Comparison of ENCODE assay signal across 25 cellular contexts in genomic region chr3:63986147-63986546, GRCh38. TPM values are rescaled to one million over a fixed set of nuclear protein-coding genes. Genes with fewer than 3 reads are reported as not detected.
DNase-seq lines count a peak whose midpoint lies in the region; ATAC-seq and TF ChIP-seq lines count a peak whose summit lies in the region.
"Had no signal": no experiment of that assay in that cellular context is flagged by ENCODE, and none has a peak within 500 bp of the region (broad histone marks: within the 10 kb centered on the region; RNA-seq: fewer than 3 reads in every experiment).

No MANE protein-coding gene starts in this region.

- H3K4me3 ChIP-seq in GM23338: no peak overlapping the region
- H3K4me3 ChIP-seq: esophagus muscularis mucosa, testis had no signal

- H3K27me3 ChIP-seq in GM23338 (ENCODE audit: insufficient read depth): no peaks in the 10 kb centered on the region
- H3K27me3 ChIP-seq: BE2C, esophagus muscularis mucosa, testis had no signal

- CTCF ChIA-PET in activated CD4-positive, alpha-beta T cell treated with anti-CD3 and anti-CD28 coated beads for 36 hours (lab: Charles Lee): interaction anchor here (2.5 kb wide), 1 partner anchor 25 kb away, joined by 6 read pairs; no protein-coding TSS in a partner anchor

- intact Hi-C loops in activated CD4-positive, alpha-beta T cell treated with anti-CD3 and anti-CD28 coated beads for 36 hours (cut with DNase I, micrococcal nuclease): no loop called here

- peaks cover 34% of the 10 kb centered on the region for H3K4me1 Mint-ChIP-seq in activated CD4-positive, alpha-beta T cell treated with anti-CD3 and anti-CD28 coated beads for 36 hours
- 0 out of 3 replicates have a peak, but pooled peaks cover 6% of the 10 kb centered on the region for H3K4me1 Mint-ChIP-seq in GM23338
- peaks cover 6% of the 10 kb centered on the region for H3K4me1 Mint-ChIP-seq in osteocyte (ENCODE audit: unreplicated experiment)
- no peaks in the 10 kb centered on the region for H3K4me1 Mint-ChIP-seq in glutamatergic neuron (ENCODE audit: low read depth, unreplicated experiment)
- H3K4me1 Mint-ChIP-seq: nephron had no signal

- peaks cover 57% of the 10 kb centered on the region for H3K36me3 Mint-ChIP-seq in activated CD4-positive, alpha-beta T cell treated with anti-CD3 and anti-CD28 coated beads for 36 hours (ENCODE audit: low read depth)
- H3K36me3 Mint-ChIP-seq in GM23338 (ENCODE audit: low read depth) (peaks cover 26% of the 10 kb centered on the region), osteocyte (ENCODE audit: unreplicated experiment) (peaks cover 40% of the 10 kb centered on the region), glutamatergic neuron (ENCODE audit: unreplicated experiment) (no peaks in the 10 kb centered on the region)

- 0 out of 2 replicates have a peak, but pooled peaks cover 4% of the 10 kb centered on the region for H4K20me1 ChIP-seq in GM23338 (replicated peaks; ENCODE audit: insufficient read depth)

- peak overlapping the region; percentile 7 for H3K27ac Mint-ChIP-seq in activated CD4-positive, alpha-beta T cell treated with anti-CD3 and anti-CD28 coated beads for 36 hours
- 0 out of 2 replicates have a peak overlapping the region, but pooled peaks have one; percentile 28 for H3K27ac Mint-ChIP-seq in GM23338
- peak overlapping the region; percentile 25 for H3K27ac Mint-ChIP-seq in osteocyte (ENCODE audit: unreplicated experiment)
- no peak overlapping the region for H3K27ac Mint-ChIP-seq in glutamatergic neuron (ENCODE audit: unreplicated experiment)
- H3K27ac Mint-ChIP-seq: activated naive CD8-positive, alpha-beta T cell treated with anti-CD3 and anti-CD28 coated beads, Interleukin-2, amount 10 ng/mL, durations not matched to agents 7 days and 5 days; HFFc6; nephron had no signal

- POLR2A ChIA-PET in activated CD4-positive, alpha-beta T cell treated with anti-CD3 and anti-CD28 coated beads for 36 hours (lab: Charles Lee): no interaction called here

- no peaks in the 10 kb centered on the region for H3K79me2 ChIP-seq in GM23338 (replicated peaks; ENCODE audit: insufficient read depth)

- no peak for DNase-seq in activated CD4-positive, alpha-beta T cell treated with anti-CD3 and anti-CD28 coated beads for 36 hours
- DNase-seq in activated CD4-positive, alpha-beta T cell treated with anti-CD3 and anti-CD28 coated beads for 1 hour: no peak
- DNase-seq in GM23338 (ENCODE audit: low spot score): no peak
- DNase-seq in dedifferentiated amniotic fluid mesenchymal stem cell (ENCODE audit: extremely low spot score): peak; percentile 20
- no peak for DNase-seq in osteocyte (ENCODE audit: extremely low spot score, unreplicated experiment)
- no peak for DNase-seq in glutamatergic neuron
- DNase-seq in KBM-7: no peak
- DNase-seq: activated CD4-positive, CD25-positive, alpha-beta regulatory T cell; activated naive CD8-positive, alpha-beta T cell treated with anti-CD3 and anti-CD28 coated beads, Interleukin-2, amount 10 ng/mL, durations not matched to agents 7 days and 5 days; BE2C; DMS 273 treated with DMSO at 0.1 percent for 48 hours; GDM1; head of caudate nucleus; HFFc6; mammary epithelial cell; NCI-H1417 treated with DMSO at 0.1 percent for 48 hours; NCI-H2171 treated with DMSO at 0.1 percent for 48 hours; NCI-H748 treated with DMSO at 0.1 percent for 48 hours; PC-3; SIG-M5; testis had no signal

- no peak for ATAC-seq in activated CD4-positive, alpha-beta T cell treated with anti-CD3 and anti-CD28 coated beads for 36 hours
- ATAC-seq in GM23338 (peak; percentile 46), GM18868 (IDR thresholded peaks at IDR 0.05; ENCODE audit: unreplicated experiment) (no peak)
- ATAC-seq: PC-3 had no signal

- H3K4me3 Mint-ChIP-seq in activated CD4-positive, alpha-beta T cell treated with anti-CD3 and anti-CD28 coated beads for 36 hours: no peak overlapping the region
- H3K4me3 Mint-ChIP-seq in GM23338 (no peak overlapping the region), osteocyte (ENCODE audit: unreplicated experiment) (no peak overlapping the region), glutamatergic neuron (ENCODE audit: unreplicated experiment) (no peak overlapping the region)
- H3K4me3 Mint-ChIP-seq: HFFc6; nephron; T-helper 1 cell treated with Interleukin-12 subunit alpha and Interleukin-12 subunit beta and Interleukin-4 antibody, amounts not matched to agents 30 μg/mL and 1 μg/mL, for 36 hours had no signal

- H3F3A ChIP-seq in GM23338 (replicated peaks; ENCODE audit: low read depth): no peaks in the 10 kb centered on the region

- no peaks in the 10 kb centered on the region for H3K4me1 ChIP-seq in GM23338 (ENCODE audit: insufficient read depth)
- H3K4me1 ChIP-seq: BE2C, testis had no signal

- H3K36me3 ChIP-seq in GM23338 (ENCODE audit: insufficient read depth): no peaks in the 10 kb centered on the region

- no peak overlapping the region for H3K27ac ChIP-seq in GM23338 (ENCODE audit: low read depth)
- H3K27ac ChIP-seq: esophagus muscularis mucosa, testis had no signal

- H3K9me3 Mint-ChIP-seq in activated CD4-positive, alpha-beta T cell treated with anti-CD3 and anti-CD28 coated beads for 36 hours (ENCODE audit: low read depth): no peaks in the 10 kb centered on the region
- no peaks in the 10 kb centered on the region for H3K9me3 Mint-ChIP-seq in GM23338
- H3K9me3 Mint-ChIP-seq in osteocyte (ENCODE audit: unreplicated experiment): no peaks in the 10 kb centered on the region
- no peaks in the 10 kb centered on the region for H3K9me3 Mint-ChIP-seq in glutamatergic neuron (ENCODE audit: unreplicated experiment)
- H3K9me3 Mint-ChIP-seq: activated naive CD8-positive, alpha-beta T cell treated with anti-CD3 and anti-CD28 coated beads, Interleukin-2, amount 10 ng/mL, durations not matched to agents 7 days and 5 days; HFFc6; nephron; T-helper 1 cell treated with Interleukin-12 subunit alpha and Interleukin-12 subunit beta and Interleukin-4 antibody, amounts not matched to agents 30 μg/mL and 1 μg/mL, for 36 hours had no signal

- no peak overlapping the region for H3K4me2 ChIP-seq in GM23338

- no peak overlapping the region for H2AFZ ChIP-seq in GM23338

- in situ Hi-C loops in KBM-7 (cut with MboI; ENCODE audit: low pct_unique_long_range_greater_than_20kb, low sequenced_read_pairs): no loop called here

- TF ChIP-seq CTCF in GM23338 (conservative IDR thresholded peaks at IDR 0.05; ENCODE audit: low read depth in 2 of 2) (no peak), osteocyte (IDR thresholded peaks at IDR 0.05) (no peak), glutamatergic neuron (IDR thresholded peaks at IDR 0.05; ENCODE audit: partially characterized antibody, unreplicated experiment) (no peak)

- H3K27me3 Mint-ChIP-seq in activated CD4-positive, alpha-beta T cell treated with anti-CD3 and anti-CD28 coated beads for 36 hours: no peaks in the 10 kb centered on the region
- H3K27me3 Mint-ChIP-seq in GM23338 (ENCODE audit: insufficient read depth, low read depth, poor library complexity) (no peaks in the 10 kb centered on the region), osteocyte (ENCODE audit: unreplicated experiment) (no peaks in the 10 kb centered on the region), glutamatergic neuron (ENCODE audit: unreplicated experiment) (no peaks in the 10 kb centered on the region)
- H3K27me3 Mint-ChIP-seq: activated naive CD8-positive, alpha-beta T cell treated with anti-CD3 and anti-CD28 coated beads, Interleukin-2, amount 10 ng/mL, durations not matched to agents 7 days and 5 days had no signal

- H3K9me2 ChIP-seq in GM23338 (ENCODE audit: insufficient read depth): no peaks in the 10 kb centered on the region

TF ChIP-seq in GM23338, 12 proteins besides CTCF, POLR2A, EP300 and RAD21 (continues in another document):
- TF ChIP-seq EZH2phosphoT487 (IDR thresholded peaks at IDR 0.05; ENCODE audit: unreplicated experiment) (no peak), STAT1 (IDR thresholded peaks at IDR 0.05; ENCODE audit: unreplicated experiment) (no peak), POLR2AphosphoS5 (IDR thresholded peaks at IDR 0.05; ENCODE audit: low read depth) (no peak), ETS1 (IDR thresholded peaks at IDR 0.05) (no peak), JUNB (IDR thresholded peaks at IDR 0.05; ENCODE audit: unreplicated experiment) (no peak), CREB1 (CRISPR knock-in tag; IDR thresholded peaks at IDR 0.05; ENCODE audit: low read depth) (no peak)

RNA-seq across cellular contexts. Expression of gene PSMD6, which starts 37.1 kb away (rescaled TPM):
- total RNA-seq in activated CD4-positive, alpha-beta T cell treated with anti-CD3 and anti-CD28 coated beads for 36 hours: 100 to 1,000 TPM; 109 to 117 TPM
- total RNA-seq in GM23338 (2014; rRNA removed; shearing (Covaris generic)): 98.1 and 108 TPM in 2 replicates
- 195 and 205 TPM in 2 replicates for polyA plus RNA-seq in GM23338 (2016; fragmentation: Nextera tagmentation; extraction: Ambion mirVana)
- total RNA-seq in osteocyte: 72.6 and 72.9 TPM in 2 replicates
- 78.6 TPM for total RNA-seq in glutamatergic neuron (ENCODE audit: unreplicated experiment)
